Comparison of ENCODE assay signal across 10 cellular contexts in genomic region chr10:89164080-89164479, GRCh38. TPM values are rescaled to one million over a fixed set of nuclear protein-coding genes. Genes with fewer than 3 reads are reported as not detected.
DNase-seq lines count a peak whose midpoint lies in the region; ATAC-seq and TF ChIP-seq lines count a peak whose summit lies in the region.
"Had no signal": no experiment of that assay in that cellular context is flagged by ENCODE, and none has a peak within 500 bp of the region (broad histone marks: within the 10 kb centered on the region; RNA-seq: fewer than 3 reads in every experiment).

No MANE protein-coding gene starts in this region.

- WGBS in gastroesophageal sphincter (ENCODE audit: low coverage in 1 of 2), 2 donors: 72 to 90% methylated on average over 3 of the region's 3 CpGs

- TF ChIP-seq CTCF in nephron progenitor cell (IDR thresholded peaks at IDR 0.05) (no peak), gastroesophageal sphincter (IDR thresholded peaks at IDR 0.05) (no peak)

- peaks cover 24% of the 10 kb centered on the region for H3K27me3 Mint-ChIP-seq in activated T-cell treated with anti-CD3 and anti-CD28 coated beads, Interleukin-2, amount 50 U/mL, for 24 hours
- peaks cover 6 to 9% of the 10 kb centered on the region in 2 donors for H3K27me3 Mint-ChIP-seq in stimulated activated naive B cell treated with anti-CD40 and anti-IgM and Interleukin-4, amounts not matched to agents 10 μg/mL and 1 μg/mL and 100 μg/mL, for 72 hours
- peaks cover 18% of the 10 kb centered on the region for H3K27me3 Mint-ChIP-seq in nephron progenitor cell (ENCODE audit: low read depth, poor library complexity)

- H3K4me3 ChIP-seq in gastroesophageal sphincter: no peak overlapping the region

- H3K9me3 ChIP-seq in gastroesophageal sphincter: no peaks in the 10 kb centered on the region
- H3K9me3 ChIP-seq: heart left ventricle had no signal

- H3K36me3 ChIP-seq in gastroesophageal sphincter: no peaks in the 10 kb centered on the region
- H3K36me3 ChIP-seq: heart left ventricle had no signal

- no peaks in the 10 kb centered on the region for H3K4me1 ChIP-seq in gastroesophageal sphincter

- H3K27me3 ChIP-seq in gastroesophageal sphincter: no peaks in the 10 kb centered on the region
- H3K27me3 ChIP-seq: heart left ventricle had no signal

- peak; percentile 28 for ATAC-seq in HG03097 (IDR thresholded peaks at IDR 0.05; ENCODE audit: low FRiP score, unreplicated experiment)
- no peak for ATAC-seq in activated naive CD4-positive, alpha-beta T cell treated with anti-CD3 and anti-CD28 coated beads, Interleukin-2, amount 50 U/mL, for 72 hours
- ATAC-seq in stimulated activated naive B cell treated with anti-CD40 and anti-IgM and Interleukin-4, amounts not matched to agents 10 μg/mL and 1 μg/mL and 100 μg/mL, for 72 hours (replicated peaks): peak; percentile 35 to 45
- no peak for ATAC-seq in gastroesophageal sphincter

- TF ChIP-seq POLR2A in gastroesophageal sphincter (IDR thresholded peaks at IDR 0.05): no peak

- H3K36me3 Mint-ChIP-seq in activated T-cell treated with anti-CD3 and anti-CD28 coated beads, Interleukin-2, amount 50 U/mL, for 24 hours (ENCODE audit: low read depth): no peaks in the 10 kb centered on the region
- no peaks in the 10 kb centered on the region for H3K36me3 Mint-ChIP-seq in activated naive CD4-positive, alpha-beta T cell treated with anti-CD3 and anti-CD28 coated beads, Interleukin-2, amount 50 U/mL, for 72 hours
- H3K36me3 Mint-ChIP-seq in stimulated activated naive B cell treated with anti-CD40 and anti-IgM and Interleukin-4, amounts not matched to agents 10 μg/mL and 1 μg/mL and 100 μg/mL, for 72 hours: no peaks in the 10 kb centered on the region
- H3K36me3 Mint-ChIP-seq in nephron progenitor cell (ENCODE audit: low read depth): no peaks in the 10 kb centered on the region

- H3K27ac ChIP-seq in gastroesophageal sphincter: no peak overlapping the region

- no peaks in the 10 kb centered on the region for H3K9me3 Mint-ChIP-seq in activated T-cell treated with anti-CD3 and anti-CD28 coated beads, Interleukin-2, amount 50 U/mL, for 24 hours
- no peaks in the 10 kb centered on the region for H3K9me3 Mint-ChIP-seq in activated naive CD4-positive, alpha-beta T cell treated with anti-CD3 and anti-CD28 coated beads, Interleukin-2, amount 50 U/mL, for 72 hours
- H3K9me3 Mint-ChIP-seq in stimulated activated naive B cell treated with anti-CD40 and anti-IgM and Interleukin-4, amounts not matched to agents 10 μg/mL and 1 μg/mL and 100 μg/mL, for 72 hours: no peaks in the 10 kb centered on the region
- H3K9me3 Mint-ChIP-seq in nephron progenitor cell: no peaks in the 10 kb centered on the region

- no peak for TF ChIP-seq EP300 in gastroesophageal sphincter (IDR thresholded peaks at IDR 0.05)

- DNase-seq in activated T-cell treated with anti-CD3 and anti-CD28 coated beads, Interleukin-2, amount 50 U/mL, for 24 hours: no peak
- DNase-seq in activated T-cell treated with anti-CD3 and anti-CD28 coated beads for 4 hours (no peak), NCI-H446 treated with DMSO at 0.1 percent for 48 hours (lab: John Stamatoyannopoulos, UW) (no peak), nephron progenitor cell (no peak)
- no peak for DNase-seq in activated naive CD4-positive, alpha-beta T cell treated with anti-CD3 and anti-CD28 coated beads, Interleukin-2, amount 50 U/mL, for 72 hours (ENCODE audit: low spot score in 2 of 2)
- no peak for DNase-seq in stimulated activated naive B cell treated with anti-CD40 and anti-IgM and Interleukin-4, amounts not matched to agents 10 μg/mL and 1 μg/mL and 100 μg/mL, for 72 hours
- DNase-seq: NCI-H526 treated with DMSO at 0.1 percent for 48 hours had no signal

- H3K27ac Mint-ChIP-seq in activated T-cell treated with anti-CD3 and anti-CD28 coated beads, Interleukin-2, amount 50 U/mL, for 24 hours: peak overlapping the region; percentile 85
- peak overlapping the region; percentile 65 to 84 for H3K27ac Mint-ChIP-seq in activated naive CD4-positive, alpha-beta T cell treated with anti-CD3 and anti-CD28 coated beads, Interleukin-2, amount 50 U/mL, for 72 hours
- H3K27ac Mint-ChIP-seq in stimulated activated naive B cell treated with anti-CD40 and anti-IgM and Interleukin-4, amounts not matched to agents 10 μg/mL and 1 μg/mL and 100 μg/mL, for 72 hours: no peak overlapping the region
- H3K27ac Mint-ChIP-seq in nephron progenitor cell: no peak overlapping the region

- H3K4me1 Mint-ChIP-seq in activated T-cell treated with anti-CD3 and anti-CD28 coated beads, Interleukin-2, amount 50 U/mL, for 24 hours (ENCODE audit: low read depth): peaks cover 37% of the 10 kb centered on the region
- H3K4me1 Mint-ChIP-seq in stimulated activated naive B cell treated with anti-CD40 and anti-IgM and Interleukin-4, amounts not matched to agents 10 μg/mL and 1 μg/mL and 100 μg/mL, for 72 hours: peaks cover 22 to 36% of the 10 kb centered on the region in 2 donors
- H3K4me1 Mint-ChIP-seq in nephron progenitor cell: no peaks in the 10 kb centered on the region

- H3K4me3 Mint-ChIP-seq in activated T-cell treated with anti-CD3 and anti-CD28 coated beads, Interleukin-2, amount 50 U/mL, for 24 hours: peak overlapping the region; percentile 49
- H3K4me3 Mint-ChIP-seq in stimulated activated naive B cell treated with anti-CD40 and anti-IgM and Interleukin-4, amounts not matched to agents 10 μg/mL and 1 μg/mL and 100 μg/mL, for 72 hours: peak overlapping the region; percentile 58 to 60
- H3K4me3 Mint-ChIP-seq in nephron progenitor cell: no peak overlapping the region

RNA-seq across cellular contexts. Expression of gene CH25H, which starts 43.0 kb away (rescaled TPM):
- under 1 TPM in 1 of 2 donors, not detected in 1; 0.14 TPM for total RNA-seq in activated naive CD4-positive, alpha-beta T cell treated with anti-CD3 and anti-CD28 coated beads, Interleukin-2, amount 50 U/mL, for 72 hours
- 10 to 100 TPM in 1 of 4 donors, 1 to 10 TPM in 2, under 1 TPM in 1; 0.93 to 16.8 (median 1.5) TPM for total RNA-seq in gastroesophageal sphincter

Comparison
In these comparisons a context has a peak if more than half of its experiments do, and no peak if none do; other contexts are left out.
1. H3K27ac Mint-ChIP-seq: peak in activated T-cell treated with anti-CD3 and anti-CD28 coated beads, Interleukin-2, amount 50 U/mL, for 24 hours (single experiment) and activated naive CD4-positive, alpha-beta T cell treated with anti-CD3 and anti-CD28 coated beads, Interleukin-2, amount 50 U/mL, for 72 hours (2 of 2); none in stimulated activated naive B cell treated with anti-CD40 and anti-IgM and Interleukin-4, amounts not matched to agents 10 μg/mL and 1 μg/mL and 100 μg/mL, for 72 hours (single experiment) and nephron progenitor cell (single experiment).
2. ATAC-seq: peak in HG03097 (single experiment) and stimulated activated naive B cell treated with anti-CD40 and anti-IgM and Interleukin-4, amounts not matched to agents 10 μg/mL and 1 μg/mL and 100 μg/mL, for 72 hours (2 of 2); none in activated naive CD4-positive, alpha-beta T cell treated with anti-CD3 and anti-CD28 coated beads, Interleukin-2, amount 50 U/mL, for 72 hours (0 of 2) and gastroesophageal sphincter (single experiment).